Comparison of ENCODE assay signal across 8 cellular contexts in the genomic region with DNA sequence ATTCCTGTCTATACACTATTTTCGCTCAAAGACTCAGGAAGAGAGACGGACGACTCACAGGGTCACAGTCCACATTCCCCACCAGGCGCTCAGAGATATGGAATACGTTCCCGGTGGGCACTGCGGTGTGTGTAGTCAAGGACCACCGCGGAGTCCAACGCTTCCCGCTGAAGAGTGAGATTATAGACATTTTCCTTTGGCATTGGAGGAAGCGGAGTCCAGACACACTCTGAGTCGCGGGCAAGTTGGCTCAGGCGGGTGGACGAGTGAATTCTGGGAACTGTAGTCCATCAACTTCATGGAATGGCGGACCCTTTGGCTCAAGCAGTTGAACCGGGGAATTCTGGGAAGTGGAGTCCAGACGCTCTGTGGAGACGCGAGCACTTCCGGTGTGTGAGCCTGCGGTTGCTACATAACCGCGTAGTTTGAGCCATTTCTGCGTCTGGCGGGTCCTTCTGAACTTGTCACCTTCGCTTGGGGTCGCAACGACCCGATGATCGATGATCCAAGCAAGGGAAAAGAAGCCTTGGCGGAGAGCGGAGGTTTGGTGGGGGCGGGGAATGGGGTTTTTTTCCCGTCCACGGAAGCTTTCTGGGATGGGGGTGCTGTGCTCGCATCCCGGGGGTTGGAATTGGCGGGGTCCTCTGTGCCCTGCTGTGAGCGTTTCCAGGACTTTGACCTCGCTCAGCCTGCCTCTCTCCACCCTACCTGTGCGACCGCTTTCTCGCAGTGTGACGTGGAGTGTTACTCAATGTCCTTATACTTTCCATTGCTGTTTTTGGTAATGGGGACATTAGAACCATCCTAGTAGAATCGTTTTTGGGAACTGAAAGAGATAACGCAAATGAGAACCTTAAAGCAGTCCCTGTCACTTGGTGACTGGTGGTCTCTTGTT. TPM values are rescaled to one million over a fixed set of nuclear protein-coding genes. Genes with fewer than 3 reads are reported as not detected.
A peak's percentile ranks its signal among the peaks of the same experiment; 100 is the strongest.
DNase-seq lines count a peak whose midpoint lies in the region; ATAC-seq and TF ChIP-seq lines count a peak whose summit lies in the region.

A gene (plus strand): TSS at position 392 of the 895 bp plus-strand sequence. CDS start 4,122 bp downstream, outside the sequence.

- peak within 1 kb of the TSS; percentile 80 for H3K4me3 ChIP-seq in fibroblast of mammary gland (ENCODE audit: control insufficient read depth, low read depth, low read length)

- H3K27ac Mint-ChIP-seq in activated T-helper 17 cell treated with anti-CD3 and anti-CD28 coated beads, Interleukin-2, amount 50 U/mL, for 72 hours: peak within 1 kb of the TSS; percentile 93
- H3K27ac Mint-ChIP-seq in naive thymus-derived CD8-positive, alpha-beta T cell: peak within 1 kb of the TSS; percentile 93 to 98 (median 98)
- H3K27ac Mint-ChIP-seq in stimulated activated naive B cell treated with anti-CD40 and anti-IgM and Interleukin-4, amounts not matched to agents 10 μg/mL and 1 μg/mL and 100 μg/mL, for 72 hours: peak within 1 kb of the TSS; percentile 100

- ATAC-seq in GM21825 (IDR thresholded peaks at IDR 0.05; ENCODE audit: unreplicated experiment): peak; percentile 88
- ATAC-seq in activated T-helper 17 cell treated with anti-CD3 and anti-CD28 coated beads, Interleukin-2, amount 50 U/mL, for 72 hours (replicated peaks): peak; percentile 99
- peak; percentile 97 to 98 for ATAC-seq in naive thymus-derived CD8-positive, alpha-beta T cell
- ATAC-seq in stimulated activated naive B cell treated with anti-CD40 and anti-IgM and Interleukin-4, amounts not matched to agents 10 μg/mL and 1 μg/mL and 100 μg/mL, for 72 hours (replicated peaks): peak; percentile 86 to 89

- H3K27ac ChIP-seq in KOPT-K1 (ENCODE audit: low read depth, low read length, poor library complexity, severe bottlenecking): peak within 1 kb of the TSS; percentile 67

- peaks cover 17% of the 10 kb centered on the region for H3K4me1 Mint-ChIP-seq in activated T-helper 17 cell treated with anti-CD3 and anti-CD28 coated beads, Interleukin-2, amount 50 U/mL, for 72 hours
- H3K4me1 Mint-ChIP-seq in naive thymus-derived CD8-positive, alpha-beta T cell: peaks cover 13 to 33% (median 22%) of the 10 kb centered on the region in 4 donors
- peaks cover 15 to 23% of the 10 kb centered on the region in 2 donors for H3K4me1 Mint-ChIP-seq in stimulated activated naive B cell treated with anti-CD40 and anti-IgM and Interleukin-4, amounts not matched to agents 10 μg/mL and 1 μg/mL and 100 μg/mL, for 72 hours

- H3K27me3 Mint-ChIP-seq in activated T-helper 17 cell treated with anti-CD3 and anti-CD28 coated beads, Interleukin-2, amount 50 U/mL, for 72 hours: no peaks in the 10 kb centered on the region
- no peaks in the 10 kb centered on the region for H3K27me3 Mint-ChIP-seq in naive thymus-derived CD8-positive, alpha-beta T cell
- H3K27me3 Mint-ChIP-seq in stimulated activated naive B cell treated with anti-CD40 and anti-IgM and Interleukin-4, amounts not matched to agents 10 μg/mL and 1 μg/mL and 100 μg/mL, for 72 hours: no peaks in the 10 kb centered on the region

- no peak for TF ChIP-seq CTCF in fibroblast of mammary gland (conservative IDR thresholded peaks at IDR 0.05; ENCODE audit: control insufficient read depth, insufficient read depth, low read depth, low read length)

- DNase-seq in Daoy (ENCODE audit: low read depth) (peak; percentile 97), RKO (ENCODE audit: low spot score) (peak; percentile 98), fibroblast of mammary gland (ENCODE audit: low read depth) (peak; percentile 95)
- DNase-seq in naive thymus-derived CD8-positive, alpha-beta T cell: peak; percentile 55 to 93 (median 80)
- peak; percentile 88 for DNase-seq in stimulated activated naive B cell treated with anti-CD40 and anti-IgM and Interleukin-4, amounts not matched to agents 10 μg/mL and 1 μg/mL and 100 μg/mL, for 72 hours

- H3K9me3 Mint-ChIP-seq in activated T-helper 17 cell treated with anti-CD3 and anti-CD28 coated beads, Interleukin-2, amount 50 U/mL, for 72 hours: peaks cover 23% of the 10 kb centered on the region
- H3K9me3 Mint-ChIP-seq in naive thymus-derived CD8-positive, alpha-beta T cell: peaks cover 22 to 58% (median 35%) of the 10 kb centered on the region in 9 donors
- peaks cover 21 to 24% of the 10 kb centered on the region in 2 donors for H3K9me3 Mint-ChIP-seq in stimulated activated naive B cell treated with anti-CD40 and anti-IgM and Interleukin-4, amounts not matched to agents 10 μg/mL and 1 μg/mL and 100 μg/mL, for 72 hours

- H3K9me3 ChIP-seq in KOPT-K1 (ENCODE audit: insufficient read depth, low read length, poor library complexity, severe bottlenecking): peaks cover 14% of the 10 kb centered on the region

- peaks cover 16% of the 10 kb centered on the region for H3K36me3 ChIP-seq in KOPT-K1 (ENCODE audit: insufficient read depth, low read length)

- H3K4me3 Mint-ChIP-seq in activated T-helper 17 cell treated with anti-CD3 and anti-CD28 coated beads, Interleukin-2, amount 50 U/mL, for 72 hours: peak within 1 kb of the TSS; percentile 97
- peak within 1 kb of the TSS; percentile 95 to 100 (median 100) for H3K4me3 Mint-ChIP-seq in naive thymus-derived CD8-positive, alpha-beta T cell
- peak within 1 kb of the TSS; percentile 97 to 99 for H3K4me3 Mint-ChIP-seq in stimulated activated naive B cell treated with anti-CD40 and anti-IgM and Interleukin-4, amounts not matched to agents 10 μg/mL and 1 μg/mL and 100 μg/mL, for 72 hours

- POLR2A ChIA-PET in naive thymus-derived CD8-positive, alpha-beta T cell (lab: Charles Lee): interaction anchor here (0.8 to 1.7 kb wide), 3 partner anchors 17 to 498 kb away, joined by 3 to 7 read pairs (median 4); a partner anchor contains a TSS

- peaks cover 21% of the 10 kb centered on the region for H3K36me3 Mint-ChIP-seq in activated T-helper 17 cell treated with anti-CD3 and anti-CD28 coated beads, Interleukin-2, amount 50 U/mL, for 72 hours (ENCODE audit: low read depth)
- H3K36me3 Mint-ChIP-seq in naive thymus-derived CD8-positive, alpha-beta T cell: peaks cover 29 to 40% (median 36%) of the 10 kb centered on the region in 3 donors
- H3K36me3 Mint-ChIP-seq in stimulated activated naive B cell treated with anti-CD40 and anti-IgM and Interleukin-4, amounts not matched to agents 10 μg/mL and 1 μg/mL and 100 μg/mL, for 72 hours: peaks cover 38 to 45% of the 10 kb centered on the region in 2 donors

RNA-seq across cellular contexts. Expression of the gene that starts here (rescaled TPM):
- total RNA-seq in Daoy (2014; rRNA removed; shearing (Covaris generic)): 3.0 and 4.9 TPM in 2 replicates
- total RNA-seq in activated T-helper 17 cell treated with anti-CD3 and anti-CD28 coated beads, Interleukin-2, amount 50 U/mL, for 72 hours: 1 to 10 TPM; 4.5 to 5.0 TPM
- total RNA-seq in naive thymus-derived CD8-positive, alpha-beta T cell: 10 to 100 TPM in 1 of 2 experiments, 1 to 10 TPM in 1; 9.9 to 12.0 TPM
- polyA plus RNA-seq in naive thymus-derived CD8-positive, alpha-beta T cell: 1 to 10 TPM; 1.9 to 2.5 (median 2.1) TPM

Comparison
In these comparisons a context has a peak if more than half of its experiments do, and no peak if none do; other contexts are left out.
1. Peak in every context shown above with its lines: DNase-seq, ATAC-seq, H3K4me3 ChIP-seq and H3K27ac ChIP-seq.